10 cellular contexts compared by ENCODE assay signal in the genomic region with DNA sequence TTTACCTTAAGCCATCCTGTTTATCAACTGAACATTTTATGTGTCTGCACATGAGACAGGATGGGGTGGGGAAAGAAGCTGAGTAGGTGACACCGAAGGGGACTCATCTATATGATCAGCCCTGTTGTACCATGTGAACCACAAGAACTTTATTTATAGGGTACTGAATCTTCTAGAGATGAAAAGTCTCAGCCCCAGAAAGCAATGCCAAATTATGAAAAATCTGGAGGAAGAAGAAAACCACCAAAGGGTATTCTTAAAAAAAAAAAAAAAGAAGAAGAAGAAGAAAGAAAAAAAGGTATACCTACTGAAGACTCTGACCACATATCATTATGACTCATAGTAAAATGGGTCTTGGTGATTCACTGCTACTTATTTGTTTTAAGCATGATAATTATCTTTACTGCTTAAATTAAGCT. TPM values are rescaled to one million over a fixed set of nuclear protein-coding genes. Genes with fewer than 3 reads are reported as not detected.
DNase-seq lines count a peak whose midpoint lies in the region; ATAC-seq and TF ChIP-seq lines count a peak whose summit lies in the region.
"Had no signal": no experiment of that assay in that cellular context is flagged by ENCODE, and none has a peak within 500 bp of the region (broad histone marks: within the 10 kb centered on the region; RNA-seq: fewer than 3 reads in every experiment).

No MANE protein-coding gene starts in this region.

- H2BK12ac ChIP-seq in mesenchymal stem cell (ENCODE audit: low read length in 2 of 2), result no peak overlapping the region

- H2AFZ ChIP-seq in mesenchymal stem cell (ENCODE audit: low read depth, low read length), result no peak overlapping the region

- no peak overlapping the region for H3K23ac ChIP-seq in mesenchymal stem cell (ENCODE audit: low read length in 2 of 2)

- H2AK5ac ChIP-seq in mesenchymal stem cell (ENCODE audit: low read length, severe bottlenecking), result no peak overlapping the region

- peak overlapping the region; percentile 71 for H3K27ac Mint-ChIP-seq in activated naive CD4-positive, alpha-beta T cell treated with anti-CD3 and anti-CD28 coated beads for 36 hours
- no peak overlapping the region for H3K27ac Mint-ChIP-seq in mesothelial cell of epicardium

- H3K36me3 ChIP-seq in mesenchymal stem cell (ENCODE audit: control insufficient read depth in 1 of 2, insufficient read depth in 2 of 2, low read depth in 1 of 2, low read length in 2 of 2), result no peaks in the 10 kb centered on the region

- no peak overlapping the region for H3K9ac ChIP-seq in mesenchymal stem cell (ENCODE audit: low read length)

- H3K27me3 ChIP-seq in mesenchymal stem cell (ENCODE audit: control insufficient read depth in 1 of 2, insufficient read depth in 1 of 2, low read length in 2 of 2), result no peaks in the 10 kb centered on the region

- H3K27me3 Mint-ChIP-seq in activated naive CD4-positive, alpha-beta T cell treated with anti-CD3 and anti-CD28 coated beads for 36 hours (ENCODE audit: low read depth), result no peaks in the 10 kb centered on the region
- H3K27me3 Mint-ChIP-seq in mesothelial cell of epicardium (ENCODE audit: low read depth), result peaks cover 43% of the 10 kb centered on the region

- H3K4me2 ChIP-seq in mesenchymal stem cell (ENCODE audit: low read length, poor library complexity, severe bottlenecking), result no peak overlapping the region

- H4K8ac ChIP-seq in mesenchymal stem cell (ENCODE audit: low read length), result no peak overlapping the region

- no peak overlapping the region for H3K27ac ChIP-seq in mesenchymal stem cell (ENCODE audit: low read length, poor library complexity, severe bottlenecking)

- H3K14ac ChIP-seq in mesenchymal stem cell (ENCODE audit: low read length in 2 of 2), result no peak overlapping the region

- H3K4me1 Mint-ChIP-seq in activated naive CD4-positive, alpha-beta T cell treated with anti-CD3 and anti-CD28 coated beads for 36 hours (ENCODE audit: low read depth), result peaks cover 56% of the 10 kb centered on the region
- no peaks in the 10 kb centered on the region for H3K4me1 Mint-ChIP-seq in mesothelial cell of epicardium
- H3K4me1 Mint-ChIP-seq: neural crest cell had no signal

- H4K91ac ChIP-seq in mesenchymal stem cell (ENCODE audit: low read length), result no peak overlapping the region

- H3K9me3 Mint-ChIP-seq in activated naive CD4-positive, alpha-beta T cell treated with anti-CD3 and anti-CD28 coated beads for 36 hours, result no peaks in the 10 kb centered on the region
- no peaks in the 10 kb centered on the region for H3K9me3 Mint-ChIP-seq in mesothelial cell of epicardium
- H3K9me3 Mint-ChIP-seq: neural crest cell had no signal

- intact Hi-C loops in activated naive CD4-positive, alpha-beta T cell treated with anti-CD3 and anti-CD28 coated beads for 36 hours (cut with micrococcal nuclease), result loop anchor here (1.0 kb wide), 5 partner anchors 9 to 69 kb away; no protein-coding TSS in a partner anchor

- H2BK120ac ChIP-seq in mesenchymal stem cell (ENCODE audit: low read depth, low read length), result no peak overlapping the region

- no peaks in the 10 kb centered on the region for H3K36me3 Mint-ChIP-seq in activated naive CD4-positive, alpha-beta T cell treated with anti-CD3 and anti-CD28 coated beads for 36 hours (ENCODE audit: low read depth)
- H3K36me3 Mint-ChIP-seq in mesothelial cell of epicardium, result no peaks in the 10 kb centered on the region

- no peaks in the 10 kb centered on the region for H3K4me1 ChIP-seq in mesenchymal stem cell (ENCODE audit: control insufficient read depth, insufficient read depth, low read depth, low read length)

- CTCF ChIA-PET in activated naive CD4-positive, alpha-beta T cell treated with anti-CD3 and anti-CD28 coated beads for 36 hours (lab: Charles Lee), result interaction anchor here (1.2 to 1.7 kb wide), 2 partner anchors 68 to 89 kb away, joined by 4 to 6 read pairs; no protein-coding TSS in a partner anchor

- H3K4me3 Mint-ChIP-seq in activated naive CD4-positive, alpha-beta T cell treated with anti-CD3 and anti-CD28 coated beads for 36 hours, result no peak overlapping the region
- H3K4me3 Mint-ChIP-seq in mesothelial cell of epicardium, result no peak overlapping the region
- H3K4me3 Mint-ChIP-seq: neural crest cell had no signal

- no peak overlapping the region for H3K18ac ChIP-seq in mesenchymal stem cell (ENCODE audit: low read depth in 1 of 2, low read length in 2 of 2)

- H3K79me1 ChIP-seq in mesenchymal stem cell (replicated peaks; ENCODE audit: low read length, poor library complexity, severe bottlenecking), result no peaks in the 10 kb centered on the region

- no peak overlapping the region for H2BK15ac ChIP-seq in mesenchymal stem cell (ENCODE audit: low read depth, poor library complexity, severe bottlenecking)

- no peak overlapping the region for H3K4me3 ChIP-seq in mesenchymal stem cell (ENCODE audit: insufficient read depth in 1 of 2, low read depth in 1 of 2, low read length in 2 of 2)

- DNase-seq in A172 (ENCODE audit: low spot score), result peak; percentile 20
- peak; percentile 59 for DNase-seq in activated naive CD4-positive, alpha-beta T cell treated with anti-CD3 and anti-CD28 coated beads for 36 hours
- no peak for DNase-seq in NCI-H2196 (lab: John Stamatoyannopoulos, UW; ENCODE audit: unreplicated experiment)
- DNase-seq in mesenchymal stem cell, result no peak
- no peak for DNase-seq in mesothelial cell of epicardium (ENCODE audit: low spot score in 2 of 2, unreplicated experiment in 2 of 2)
- DNase-seq in HK-2 (ENCODE audit: unreplicated experiment), result no peak
- DNase-seq: NCI-H510A treated with DMSO at 0.1 percent for 48 hours had no signal

- TF ChIP-seq CTCF in mesothelial cell of epicardium (IDR thresholded peaks at IDR 0.05; ENCODE audit: unreplicated experiment), result no peak

- WGBS in mesenchymal stem cell, result no CpG with 5 or more reads among the region's 1 CpG

- ATAC-seq in GM19351 (IDR thresholded peaks at IDR 0.05; ENCODE audit: unreplicated experiment) (peak; percentile 75), HG03521 (IDR thresholded peaks at IDR 0.05; ENCODE audit: unreplicated experiment) (peak; percentile 51)

- no peaks in the 10 kb centered on the region for H3K9me3 ChIP-seq in mesenchymal stem cell (ENCODE audit: control insufficient read depth, low read length)

- no peak overlapping the region for H2BK5ac ChIP-seq in mesenchymal stem cell (ENCODE audit: low read depth, low read length, poor library complexity, severe bottlenecking)

- no peak overlapping the region for H3K4ac ChIP-seq in mesenchymal stem cell (ENCODE audit: low read depth in 1 of 2, low read length in 2 of 2)

RNA-seq across cellular contexts. Expression of a gene that starts 39.8 kb away (rescaled TPM):
- total RNA-seq in A172 (2014; rRNA removed; shearing (Covaris generic)), result 157 and 160 TPM in 2 replicates
- 100 to 1,000 TPM; 150 to 153 TPM for total RNA-seq in activated naive CD4-positive, alpha-beta T cell treated with anti-CD3 and anti-CD28 coated beads for 36 hours
- 41.2 TPM for polyA plus RNA-seq in mesenchymal stem cell (2013, experiment 1 of 2)
- polyA plus RNA-seq in mesenchymal stem cell (2013, experiment 2 of 2), result 42.7 TPM
- total RNA-seq in mesothelial cell of epicardium, result 73.8 to 75.7 TPM (median 74.9 TPM) in 3 replicates

Comparison
In these comparisons a context has a peak if more than half of its experiments do, and no peak if none do; other contexts are left out.
1. DNase-seq: peak in A172 (single experiment) and activated naive CD4-positive, alpha-beta T cell treated with anti-CD3 and anti-CD28 coated beads for 36 hours (single experiment); none in NCI-H2196 (single experiment), mesenchymal stem cell (single experiment), mesothelial cell of epicardium (0 of 2) and HK-2 (single experiment).